ENCODE assay signal across 2 cellular contexts in genomic region chrX:153640045-153640686, GRCh38.
TF ChIP-seq lines count a peak whose summit lies in the region.

No MANE protein-coding gene starts in this region.

TF ChIP-seq in SK-N-SH, 30 proteins besides CTCF, POLR2A, EP300 and RAD21:
- TF ChIP-seq FOXJ3 (CRISPR knock-in tag; IDR thresholded peaks at IDR 0.05), result no peak

TF ChIP-seq in SK-N-SH treated with all-trans-retinoic acid at 6 μM for 48 hours, 23 proteins besides CTCF, POLR2A, EP300 and RAD21:
- no peak for TF ChIP-seq ESRRG (CRISPR knock-in tag; IDR thresholded peaks at IDR 0.05)
- TF ChIP-seq TCF4 (CRISPR knock-in tag; IDR thresholded peaks at IDR 0.05; ENCODE audit: borderline replicate concordance), result no peak
- no peak for TF ChIP-seq PATZ1 (CRISPR knock-in tag; IDR thresholded peaks at IDR 0.05; ENCODE audit: borderline replicate concordance)
- TF ChIP-seq CREB5 (CRISPR knock-in tag; IDR thresholded peaks at IDR 0.05; ENCODE audit: low read depth), result no peak
